ENCODE assay signal across 8 cellular contexts in the genomic region with DNA sequence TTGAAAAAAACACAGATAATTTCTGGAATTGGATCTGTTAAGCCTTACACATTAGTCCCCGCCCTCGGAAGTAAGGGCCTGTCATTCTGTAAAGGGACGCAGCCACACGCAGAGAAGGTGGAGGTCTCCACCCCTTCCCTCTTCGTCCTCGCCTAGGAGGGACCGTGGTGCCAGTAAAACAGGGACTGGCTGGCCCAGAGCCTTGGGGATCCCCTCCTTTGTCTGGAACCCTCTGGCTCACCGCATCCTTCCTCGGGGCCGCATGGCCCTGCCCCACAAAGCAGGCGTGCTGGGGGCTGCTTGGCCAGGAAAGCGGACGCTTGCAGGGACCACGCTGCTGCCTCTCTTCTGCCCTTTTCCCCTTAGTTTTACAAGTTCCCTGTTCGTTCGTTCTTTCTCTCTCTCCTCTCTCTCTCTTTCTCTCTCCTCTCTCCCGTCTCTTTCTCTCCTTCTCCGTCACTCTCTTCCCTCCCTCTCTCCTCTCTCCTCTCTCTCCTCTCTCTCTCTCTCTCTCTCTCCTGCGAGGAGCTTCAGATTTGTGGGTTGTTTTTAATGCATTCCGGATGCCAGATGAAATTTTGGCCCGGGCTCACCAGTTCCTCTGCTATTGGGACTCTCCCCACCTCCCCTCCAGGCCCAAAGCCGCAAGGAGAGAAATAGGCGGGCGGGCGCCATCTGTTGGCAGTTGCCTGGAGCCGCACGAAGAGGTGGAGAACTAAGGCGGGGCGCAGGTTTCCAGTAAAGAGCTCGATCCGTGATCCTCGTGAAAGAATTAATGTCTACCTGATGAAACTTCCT. TPM values are rescaled to one million over a fixed set of nuclear protein-coding genes. Genes with fewer than 3 reads are reported as not detected.
A peak's percentile ranks its signal among the peaks of the same experiment; 100 is the strongest.
DNase-seq lines count a peak whose midpoint lies in the region; ATAC-seq and TF ChIP-seq lines count a peak whose summit lies in the region.

No MANE protein-coding gene starts in this region.

- WGBS in lung, 2 donors = 29 to 34% methylated on average over 32 of the region's 32 CpGs

- peaks cover 15% of the 10 kb centered on the region for H3K36me3 Mint-ChIP-seq in activated CD4-positive, alpha-beta memory T cell treated with anti-CD3 and anti-CD28 coated beads for 36 hours

- DNase-seq in GM12865 (ENCODE audit: low read depth) = peak; percentile 60
- DNase-seq in HEK293T (ENCODE audit: extremely low spot score) = peak; percentile 80
- peak; percentile 16 for DNase-seq in NCI-H1694 (lab: John Stamatoyannopoulos, UW)
- DNase-seq in activated CD4-positive, alpha-beta memory T cell treated with anti-CD3 and anti-CD28 coated beads for 36 hours = peak; percentile 84
- peak; percentile 74 to 89 (median 84) for DNase-seq in dorsolateral prefrontal cortex
- peak; percentile 86 for DNase-seq in lung (ENCODE audit: low spot score)
- peak; percentile 37 to 79 (median 45) for DNase-seq in stimulated activated CD4-positive, alpha-beta T cell treated with anti-CD3 and anti-CD28 coated beads, TNF-alpha, amount 100 ng/mL, for 24 hours (ENCODE audit: low read depth in 3 of 3)
- DNase-seq in COR-L47 (lab: John Stamatoyannopoulos, UW) = no peak

- peaks cover 0 to 6% of the 10 kb centered on the region in 2 donors for H3K36me3 ChIP-seq in lung (ENCODE audit: control insufficient read depth in 2 of 2, insufficient read depth in 2 of 2, low read length in 2 of 2)

- no peaks in the 10 kb centered on the region for H3K9me3 ChIP-seq in lung (ENCODE audit: control insufficient read depth in 2 of 2, insufficient read depth in 1 of 2, low read length in 1 of 2)

- H3K4me3 ChIP-seq in GM12865 (ENCODE audit: low read depth, low read length) (no peak overlapping the region), dorsolateral prefrontal cortex (peak overlapping the region in 55 of 59 donors; percentile 4 to 61 (median 39)), lung (no peak overlapping the region)

- peak; percentile 85 for ATAC-seq in lung (ENCODE audit: insufficient read depth, low FRiP score)

- H3K4me3 Mint-ChIP-seq in activated CD4-positive, alpha-beta memory T cell treated with anti-CD3 and anti-CD28 coated beads for 36 hours = no peak overlapping the region

- intact Hi-C loops in activated CD4-positive, alpha-beta memory T cell treated with anti-CD3 and anti-CD28 coated beads for 36 hours (cut with micrococcal nuclease) = loop anchor here (1.0 kb wide), 2 partner anchors 242 to 245 kb away; no protein-coding TSS in a partner anchor
- intact Hi-C loops in dorsolateral prefrontal cortex (cut with DNase I) = loop anchor here (5.0 to 10.0 kb wide), 3 partner anchors 45 to 158 kb away; a partner anchor contains a TSS

- H3K27me3 ChIP-seq in dorsolateral prefrontal cortex (no peaks in the 10 kb centered on the region), lung (ENCODE audit: control insufficient read depth, insufficient read depth) (no peaks in the 10 kb centered on the region)

- H3K27ac Mint-ChIP-seq in activated CD4-positive, alpha-beta memory T cell treated with anti-CD3 and anti-CD28 coated beads for 36 hours = no peak overlapping the region

- peaks cover 0 to 9% of the 10 kb centered on the region in 2 donors for H3K4me1 ChIP-seq in lung (ENCODE audit: control insufficient read depth in 2 of 2, insufficient read depth in 2 of 2, low read length in 2 of 2)

- H3K4me1 Mint-ChIP-seq in activated CD4-positive, alpha-beta memory T cell treated with anti-CD3 and anti-CD28 coated beads for 36 hours (ENCODE audit: low read depth) = peaks cover 5% of the 10 kb centered on the region

- TF ChIP-seq CTCF in GM12865 (IDR thresholded peaks at IDR 0.05; ENCODE audit: insufficient read depth, low read depth, low read length, missing control alignments) = peak; percentile 77
- peak; percentile 48 to 94 (median 86) for TF ChIP-seq CTCF in dorsolateral prefrontal cortex (IDR thresholded peaks at IDR 0.05 in 54 of 56, conservative IDR thresholded peaks at IDR 0.05 in 2 of 56; ENCODE audit: low read depth in 1 of 56, partially characterized antibody in 56 of 56)
- TF ChIP-seq CTCF in lung (IDR thresholded peaks at IDR 0.05; ENCODE audit: control extremely low read depth, extremely low read depth) = peak; percentile 64

- H3K27ac ChIP-seq in dorsolateral prefrontal cortex (peak overlapping the region in 56 of 59 donors; percentile 2 to 89 (median 77)), lung (ENCODE audit: low read depth in 1 of 2, low read length in 1 of 2) (peak overlapping the region in 1 of 2 donors; percentile 87)

- POLR2A ChIA-PET in HEK293T (lab: Yijun Ruan, JAX) = interaction anchor here (1.1 kb wide), 1 partner anchor 240 kb away, joined by 3 read pairs; no protein-coding TSS in a partner anchor
- POLR2A ChIA-PET in activated CD4-positive, alpha-beta memory T cell treated with anti-CD3 and anti-CD28 coated beads for 36 hours (lab: Charles Lee) = no interaction called here

- no peaks in the 10 kb centered on the region for H3K27me3 Mint-ChIP-seq in activated CD4-positive, alpha-beta memory T cell treated with anti-CD3 and anti-CD28 coated beads for 36 hours

- CTCF ChIA-PET in HEK293T (lab: Yijun Ruan, JAX) = interaction anchor here (0.6 to 2.4 kb wide), 12 partner anchors 8 to 617 kb away, joined by 3 to 19 read pairs (median 4); no protein-coding TSS in a partner anchor
- CTCF ChIA-PET in activated CD4-positive, alpha-beta memory T cell treated with anti-CD3 and anti-CD28 coated beads for 36 hours (lab: Charles Lee) = interaction anchor here (0.6 to 4.9 kb wide), 22 partner anchors 9 to 1753 kb away, joined by 3 to 84 read pairs (median 4); no protein-coding TSS in a partner anchor

- H3K9me3 Mint-ChIP-seq in activated CD4-positive, alpha-beta memory T cell treated with anti-CD3 and anti-CD28 coated beads for 36 hours = no peaks in the 10 kb centered on the region

TF ChIP-seq in HEK293T, 16 proteins besides CTCF, POLR2A, EP300 and RAD21:
- TF ChIP-seq FOXA1 (IDR thresholded peaks at IDR 0.05) (no peak), ARNT (IDR thresholded peaks at IDR 0.05) (no peak), SP1 (IDR thresholded peaks at IDR 0.05) (no peak), TARDBP (IDR thresholded peaks at IDR 0.05) (no peak), ZNF384 (IDR thresholded peaks at IDR 0.05) (no peak), ELF4 (IDR thresholded peaks at IDR 0.05) (no peak), L3MBTL2 (conservative IDR thresholded peaks at IDR 0.05) (no peak), HDGF (IDR thresholded peaks at IDR 0.05; ENCODE audit: borderline replicate concordance) (no peak), LEF1 (IDR thresholded peaks at IDR 0.05; ENCODE audit: borderline replicate concordance) (no peak), BHLHE40 (IDR thresholded peaks at IDR 0.05; ENCODE audit: borderline replicate concordance) (no peak), NFRKB (IDR thresholded peaks at IDR 0.05) (no peak), FOXK2 (IDR thresholded peaks at IDR 0.05) (no peak), SUZ12 (IDR thresholded peaks at IDR 0.05) (no peak), FOXM1 (IDR thresholded peaks at IDR 0.05; ENCODE audit: borderline replicate concordance) (no peak), CTBP1 (IDR thresholded peaks at IDR 0.05; ENCODE audit: borderline replicate concordance) (no peak)
- TF ChIP-seq, protein P1, sequence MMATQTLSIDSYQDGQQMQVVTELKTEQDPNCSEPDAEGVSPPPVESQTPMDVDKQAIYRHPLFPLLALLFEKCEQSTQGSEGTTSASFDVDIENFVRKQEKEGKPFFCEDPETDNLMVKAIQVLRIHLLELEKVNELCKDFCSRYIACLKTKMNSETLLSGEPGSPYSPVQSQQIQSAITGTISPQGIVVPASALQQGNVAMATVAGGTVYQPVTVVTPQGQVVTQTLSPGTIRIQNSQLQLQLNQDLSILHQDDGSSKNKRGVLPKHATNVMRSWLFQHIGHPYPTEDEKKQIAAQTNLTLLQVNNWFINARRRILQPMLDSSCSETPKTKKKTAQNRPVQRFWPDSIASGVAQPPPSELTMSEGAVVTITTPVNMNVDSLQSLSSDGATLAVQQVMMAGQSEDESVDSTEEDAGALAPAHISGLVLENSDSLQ (IDR thresholded peaks at IDR 0.05) = no peak

RNA-seq across cellular contexts. Expression of a gene that starts 35.1 kb away (rescaled TPM):
- 1 to 10 TPM; 5.7 to 6.8 TPM for total RNA-seq in activated CD4-positive, alpha-beta memory T cell treated with anti-CD3 and anti-CD28 coated beads for 36 hours
- 10 to 100 TPM; 13.1 to 43.0 (median 28.2) TPM for total RNA-seq in dorsolateral prefrontal cortex
- 1 to 10 TPM; 8.6 to 8.7 TPM for total RNA-seq in lung
- polyA plus RNA-seq in lung = 1 to 10 TPM in 1 of 2 donors, under 1 TPM in 1; 0.48 to 8.7 TPM

Comparison
In these comparisons a context has a peak if more than half of its experiments do, and no peak if none do; other contexts are left out.
1. H3K4me3 ChIP-seq: peak in dorsolateral prefrontal cortex (55 of 59); none in GM12865 (single experiment) and lung (single experiment).
2. Peak in every context shown above with its lines, with median percentiles within 50 percentile points of each other: CTCF ChIP-seq.